1 cellular context compared by ENCODE assay signal in genomic region chr4:119478446-119479179, GRCh38.
TF ChIP-seq lines count a peak whose summit lies in the region.

No MANE protein-coding gene starts in this region.

TF ChIP-seq in A549, 52 proteins besides CTCF, POLR2A, EP300 and RAD21 (continued from another document):
- TF ChIP-seq HOXB13 (CRISPR knock-in tag; IDR thresholded peaks at IDR 0.05; ENCODE audit: low read depth), result no peak
- TF ChIP-seq HEYL (CRISPR knock-in tag; IDR thresholded peaks at IDR 0.05), result no peak
- no peak for TF ChIP-seq KDM1A (IDR thresholded peaks at IDR 0.05; ENCODE audit: low read depth)
- TF ChIP-seq NPAS2 (CRISPR knock-in tag; IDR thresholded peaks at IDR 0.05; ENCODE audit: borderline replicate concordance), result no peak
- TF ChIP-seq EHMT2 (IDR thresholded peaks at IDR 0.05; ENCODE audit: low read depth), result no peak
- TF ChIP-seq PHF8 (IDR thresholded peaks at IDR 0.05; ENCODE audit: borderline replicate concordance, low read depth), result no peak
- no peak for TF ChIP-seq GATA3 (IDR thresholded peaks at IDR 0.05; ENCODE audit: borderline replicate concordance)
- no peak for TF ChIP-seq HOXA7 (CRISPR knock-in tag; IDR thresholded peaks at IDR 0.05)
- no peak for TF ChIP-seq CHD4 (IDR thresholded peaks at IDR 0.05; ENCODE audit: borderline replicate concordance)
- TF ChIP-seq ZSCAN20 (CRISPR knock-in tag; IDR thresholded peaks at IDR 0.05), result no peak
- no peak for TF ChIP-seq MAX (IDR thresholded peaks at IDR 0.05)
- no peak for TF ChIP-seq SMC3 (IDR thresholded peaks at IDR 0.05)
- no peak for TF ChIP-seq MAZ (IDR thresholded peaks at IDR 0.05; ENCODE audit: borderline replicate concordance, low read depth, low read length)
- TF ChIP-seq FOXS1 (CRISPR knock-in tag; IDR thresholded peaks at IDR 0.05), result no peak
